ENCODE assay signal across 8 cellular contexts in the genomic region with DNA sequence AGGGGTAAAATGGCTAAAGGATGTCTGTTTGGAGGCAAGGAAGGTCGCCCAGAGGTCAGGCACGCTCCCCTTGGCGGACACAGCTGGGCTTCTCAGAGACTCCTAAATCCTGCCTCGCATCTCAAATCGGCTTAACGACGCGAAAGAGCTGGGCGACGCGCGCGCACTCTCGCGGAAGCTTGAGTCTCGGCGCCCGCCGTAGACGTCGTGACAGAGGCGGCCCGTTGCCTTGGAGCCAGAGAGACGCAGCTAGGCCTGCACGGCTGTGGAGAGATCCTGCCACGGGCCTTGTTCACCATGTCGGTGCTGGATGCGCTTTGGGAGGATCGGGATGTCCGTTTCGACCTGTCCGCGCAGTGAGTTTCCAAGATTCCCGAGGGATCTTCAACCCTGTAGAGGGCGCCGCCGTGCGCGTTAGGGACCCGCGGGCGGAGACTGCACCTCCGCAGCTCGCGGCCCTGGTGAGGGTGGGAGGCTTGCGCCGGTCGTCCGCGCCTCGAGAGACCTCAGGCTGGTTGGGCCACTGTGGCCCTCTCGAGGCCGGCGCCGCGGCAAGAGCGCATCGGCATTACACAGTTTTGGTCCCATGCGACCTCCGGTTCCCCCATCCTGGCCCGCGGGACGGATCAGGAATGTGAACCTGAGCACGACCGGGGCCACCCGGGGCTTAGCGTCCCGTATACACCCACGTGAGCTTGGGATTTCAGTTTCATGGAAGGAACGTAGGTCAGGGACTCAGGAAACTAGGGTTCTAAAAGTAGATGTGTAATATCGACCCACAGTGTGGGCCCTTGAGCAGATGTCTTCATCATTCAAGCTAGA. TPM values are rescaled to one million over a fixed set of nuclear protein-coding genes. Genes with fewer than 3 reads are reported as not detected.
A peak's percentile ranks its signal among the peaks of the same experiment; 100 is the strongest.
DNase-seq lines count a peak whose midpoint lies in the region; ATAC-seq and TF ChIP-seq lines count a peak whose summit lies in the region.

Gene BBS5 (plus strand): TSS at position 238 of the 822 bp plus-strand sequence. CDS start 60 bp downstream, at position 298.

- ATAC-seq in HG03060 (IDR thresholded peaks at IDR 0.05; ENCODE audit: low read depth, unreplicated experiment): peak; percentile 66
- peak; percentile 95 to 97 for ATAC-seq in activated CD4-positive, CD25-positive, alpha-beta regulatory T cell treated with anti-CD3 and anti-CD28 coated beads, Interleukin-2, amount 50 U/mL, for 24 hours

- H3K4me3 ChIP-seq in kidney epithelial cell (ENCODE audit: low read depth, low read length): peak within 1 kb of the TSS; percentile 60

- H3K36me3 ChIP-seq in kidney epithelial cell (ENCODE audit: control insufficient read depth, insufficient read depth, low read length): peaks cover 2% of the 10 kb centered on the region

- peak; percentile 61 to 73 (median 67) for DNase-seq in NCI-H1417 (lab: John Stamatoyannopoulos, UW)
- DNase-seq in NCI-H1417 treated with DMSO at 0.1 percent for 48 hours (lab: John Stamatoyannopoulos, UW): no peak
- peak; percentile 84 for DNase-seq in NCI-H2196 treated with DMSO at 0.1 percent for 48 hours (lab: John Stamatoyannopoulos, UW; ENCODE audit: unreplicated experiment)
- peak; percentile 80 for DNase-seq in cerebellum (ENCODE audit: low spot score)
- peak; percentile 48 for DNase-seq in kidney epithelial cell (ENCODE audit: low read depth)
- peak; percentile 87 for DNase-seq in stimulated activated CD4-positive, alpha-beta T cell treated with anti-CD3 and anti-CD28 coated beads, Interleukin-15, amount 100 ng/mL, for 24 hours

- TF ChIP-seq CTCF in kidney epithelial cell (IDR thresholded peaks at IDR 0.05; ENCODE audit: insufficient read depth, low read length, poor library complexity, severe bottlenecking): peak; percentile 59

- H3K27me3 ChIP-seq in kidney epithelial cell (ENCODE audit: control insufficient read depth, insufficient read depth, low read length): no peaks in the 10 kb centered on the region

RNA-seq across cellular contexts. Expression of gene BBS5, which starts in this region (rescaled TPM):
- 17.1 TPM for total RNA-seq in cerebellum
- total RNA-seq in kidney epithelial cell: 7.3 and 8.7 TPM in 2 replicates
